8 cellular contexts compared by ENCODE assay signal in genomic region chr7:30142710-30143109, GRCh38. TPM values are rescaled to one million over a fixed set of nuclear protein-coding genes. Genes with fewer than 3 reads are reported as not detected.
A peak's percentile ranks its signal among the peaks of the same experiment; 100 is the strongest.
DNase-seq lines count a peak whose midpoint lies in the region; ATAC-seq and TF ChIP-seq lines count a peak whose summit lies in the region.
"Had no signal": no experiment of that assay in that cellular context is flagged by ENCODE, and none has a peak within 500 bp of the region (broad histone marks: within the 10 kb centered on the region; RNA-seq: fewer than 3 reads in every experiment).

No MANE protein-coding gene starts in this region.

- peaks cover 23 to 35% of the 10 kb centered on the region in 2 experiments for H3K4me1 ChIP-seq in HCT116 (ENCODE audit: control insufficient read depth in 1 of 2, insufficient read depth in 2 of 2, low read length in 2 of 2)
- H3K4me1 ChIP-seq in SJSA1 (replicated peaks) = peaks cover 58% of the 10 kb centered on the region
- peaks cover 38 to 100% (median 43%) of the 10 kb centered on the region in 3 donors for H3K4me1 ChIP-seq in gastroesophageal sphincter
- peaks cover 30% of the 10 kb centered on the region for H3K4me1 ChIP-seq in stomach smooth muscle (ENCODE audit: control insufficient read depth, insufficient read depth, low read length)

- peak; percentile 65 for ATAC-seq in HCT116
- peak; percentile 88 for ATAC-seq in gastroesophageal sphincter

- H3K9ac ChIP-seq in HCT116 (ENCODE audit: low read length) = peak overlapping the region; percentile 34
- peak overlapping the region in 1 of 2 donors; percentile 29 for H3K9ac ChIP-seq in stomach smooth muscle (ENCODE audit: low read length in 2 of 2)

- peak; percentile 39 for DNase-seq in HCT116 (ENCODE audit: low read depth, low spot score)
- DNase-seq in SJSA1 (ENCODE audit: low read depth in 1 of 2, low spot score in 2 of 2) = peak; percentile 78 to 87
- DNase-seq in mesenteric fat pad (ENCODE audit: low spot score) = no peak
- DNase-seq in GM20000 (ENCODE audit: low spot score) = no peak
- DNase-seq in OCI-M1 (lab: John Stamatoyannopoulos, UW) = no peak
- DNase-seq: activated CD4-positive, alpha-beta T cell treated with anti-CD3 and anti-CD28 coated beads for 1 hour had no signal

- H3K9me3 ChIP-seq in HCT116 (ENCODE audit: control insufficient read depth in 1 of 2, insufficient read depth in 1 of 2, low read depth in 1 of 2, low read length in 2 of 2) = no peaks in the 10 kb centered on the region
- no peaks in the 10 kb centered on the region for H3K9me3 ChIP-seq in SJSA1 (replicated peaks)
- H3K9me3 ChIP-seq in gastroesophageal sphincter = no peaks in the 10 kb centered on the region
- H3K9me3 ChIP-seq in stomach smooth muscle (ENCODE audit: control insufficient read depth in 2 of 2, low read length in 2 of 2) = no peaks in the 10 kb centered on the region

- TF ChIP-seq POLR2A in HCT116 (IDR thresholded peaks at IDR 0.05; ENCODE audit: borderline replicate concordance, extremely low read depth, insufficient read depth, insufficient read length) (no peak), gastroesophageal sphincter (IDR thresholded peaks at IDR 0.05) (peak in 1 of 2 donors; percentile 33)

- H3K27ac ChIP-seq in HCT116 (ENCODE audit: low read depth, low read length) (peak overlapping the region; percentile 2; the same call in 1 of the 2 replicates), SJSA1 (peak overlapping the region; percentile 72), gastroesophageal sphincter (peak overlapping the region; percentile 85 to 97 (median 92)), stomach smooth muscle (ENCODE audit: low read length) (peak overlapping the region; percentile 62)

- BruUV-seq in HCT116 (replicated peaks; lab: Mats Ljungman, UMichigan) = no TSS peak

- H3K36me3 ChIP-seq in HCT116 (ENCODE audit: control insufficient read depth in 1 of 2, insufficient read depth in 2 of 2, low read length in 2 of 2) (no peaks in the 10 kb centered on the region), SJSA1 (peaks cover 2% of the 10 kb centered on the region; the same call in 1 of the 2 replicates), gastroesophageal sphincter (no peaks in the 10 kb centered on the region), stomach smooth muscle (ENCODE audit: control insufficient read depth in 2 of 2, insufficient read depth in 2 of 2, low read length in 2 of 2) (no peaks in the 10 kb centered on the region)

- no peak for TF ChIP-seq EP300 in gastroesophageal sphincter (IDR thresholded peaks at IDR 0.05)

- H3K9me2 ChIP-seq in HCT116 (ENCODE audit: insufficient read depth) = no peaks in the 10 kb centered on the region

- H3K4me2 ChIP-seq in HCT116 (ENCODE audit: low read length) = peak overlapping the region; percentile 58

- POLR2A ChIA-PET in HCT116 (lab: Charles Lee) = no interaction called here

- TF ChIP-seq RAD21 in HCT116 (IDR thresholded peaks at IDR 0.05; ENCODE audit: low read depth) = no peak

- no peaks in the 10 kb centered on the region for H4K20me1 ChIP-seq in HCT116 (ENCODE audit: insufficient read depth)

- no peak overlapping the region for H2AFZ ChIP-seq in HCT116 (ENCODE audit: low read depth, low read length, poor library complexity, severe bottlenecking)

- H3K4me3 ChIP-seq in HCT116 (replicated peaks in 1 of 2; ENCODE audit: low read depth in 1 of 2, low read length in 2 of 2) = peak overlapping the region in 1 of 2 experiments; percentile 14; a peak in 1 of 4 replicates
- no peak overlapping the region for H3K4me3 ChIP-seq in SJSA1
- peak overlapping the region; percentile 8 to 11 for H3K4me3 ChIP-seq in gastroesophageal sphincter
- H3K4me3 ChIP-seq in stomach smooth muscle (ENCODE audit: low read length in 2 of 2) = peak overlapping the region in 1 of 2 donors; percentile 29

- intact Hi-C loops in HCT116 (cut with micrococcal nuclease) = no loop called here

- WGBS in gastroesophageal sphincter (ENCODE audit: low coverage in 1 of 2), 2 donors = 39 to 40% methylated on average over 8 to 9 of the region's 9 CpGs

- H3K79me2 ChIP-seq in HCT116 (ENCODE audit: insufficient read depth, low read length) = no peaks in the 10 kb centered on the region

- RAD21 ChIA-PET in HCT116 (lab: Charles Lee; ENCODE audit: low non-redundant PET in 1 of 2, low total read pairs in 2 of 2, uncharacterized antibody in 2 of 2, unreplicated experiment in 2 of 2) = no interaction called here

- TF ChIP-seq CTCF in HCT116 (IDR thresholded peaks at IDR 0.05 in 2 of 3, conservative IDR thresholded peaks at IDR 0.05 in 1 of 3; ENCODE audit: borderline replicate concordance in 1 of 3, insufficient read depth in 1 of 3, low read depth in 2 of 3, low read length in 2 of 3) (no peak), gastroesophageal sphincter (IDR thresholded peaks at IDR 0.05) (peak in 1 of 4 experiments; percentile 1), GM20000 (IDR thresholded peaks at IDR 0.05; ENCODE audit: extremely low read depth, missing control alignments) (no peak)

- H3K27me3 ChIP-seq in HCT116 (ENCODE audit: insufficient read depth, low read length) (no peaks in the 10 kb centered on the region), SJSA1 (replicated peaks) (no peaks in the 10 kb centered on the region), gastroesophageal sphincter (no peaks in the 10 kb centered on the region), stomach smooth muscle (ENCODE audit: control insufficient read depth in 1 of 2, insufficient read depth in 2 of 2, low read length in 2 of 2) (no peaks in the 10 kb centered on the region)

- CTCF ChIA-PET in HCT116 (lab: Charles Lee) = no interaction called here

TF ChIP-seq in HCT116, 20 proteins besides CTCF, POLR2A, EP300 and RAD21 (continues in another document):
- TF ChIP-seq SP1 (IDR thresholded peaks at IDR 0.05; ENCODE audit: low read depth) (peak; percentile 42), SIN3A (IDR thresholded peaks at IDR 0.05; ENCODE audit: low read depth) (no peak), JUND (IDR thresholded peaks at IDR 0.05) (peak; percentile 49), ZNF274 (IDR thresholded peaks at IDR 0.05; ENCODE audit: low read depth, low read length) (no peak), POLR2AphosphoS5 (IDR thresholded peaks at IDR 0.05; ENCODE audit: low read depth, low read length) (no peak), ZFX (IDR thresholded peaks at IDR 0.05) (no peak), TCF7L2 (IDR thresholded peaks at IDR 0.05; ENCODE audit: borderline replicate concordance, extremely low read depth, insufficient read depth, insufficient read length) (no peak), EZH2 (IDR thresholded peaks at IDR 0.05) (no peak), REST (IDR thresholded peaks at IDR 0.05; ENCODE audit: low read depth) (no peak), ATF3 (IDR thresholded peaks at IDR 0.05) (no peak), EGR1 (IDR thresholded peaks at IDR 0.05; ENCODE audit: low read depth) (0 out of 2 replicates have a peak, but pooled peaks have one; percentile 27), CEBPB (IDR thresholded peaks at IDR 0.05; ENCODE audit: low read depth) (no peak), CBX3 (IDR thresholded peaks at IDR 0.05; ENCODE audit: low read depth) (no peak), SRF (IDR thresholded peaks at IDR 0.05; ENCODE audit: low read depth) (peak; percentile 33; the same call in 1 of the 2 replicates), MAX (IDR thresholded peaks at IDR 0.05) (no peak), FOSL1 (IDR thresholded peaks at IDR 0.05; ENCODE audit: low read depth) (peak; percentile 54; the same call in 1 of the 2 replicates), EZH2phosphoT487 (IDR thresholded peaks at IDR 0.05; ENCODE audit: borderline replicate concordance) (no peak), YY1 (IDR thresholded peaks at IDR 0.05; ENCODE audit: extremely low read depth, insufficient replicate concordance, low read depth, low read length) (no peak), ELF1 (IDR thresholded peaks at IDR 0.05; ENCODE audit: borderline replicate concordance, low read depth) (no peak)

RNA-seq across cellular contexts. Expression of gene MTURN, which starts 7.9 kb away (rescaled TPM):
- total RNA-seq in HCT116 (2021; ENCODE audit: unreplicated experiment) = 7.5 TPM
- 2.6 and 3.8 TPM in 2 replicates for polyA plus RNA-seq in HCT116 (2012)
- total RNA-seq in SJSA1 (2014; rRNA removed; shearing (Covaris generic)) = 8.5 and 16.0 TPM in 2 replicates
- total RNA-seq in gastroesophageal sphincter = 100 to 1,000 TPM; 196 to 252 (median 225) TPM
- total RNA-seq in mesenteric fat pad = 113 TPM

Comparison
In these comparisons a context has a peak if more than half of its experiments do, and no peak if none do; other contexts are left out.
1. DNase-seq: peak in HCT116 (single experiment) and SJSA1 (2 of 2); none in mesenteric fat pad (single experiment), GM20000 (single experiment) and OCI-M1 (single experiment).
2. H3K27ac ChIP-seq: peak in every context shown above with its lines; median percentile 92 in gastroesophageal sphincter; 72 in SJSA1; 62 in stomach smooth muscle; 2 in HCT116.